15 cellular contexts compared by ENCODE assay signal in the genomic region with DNA sequence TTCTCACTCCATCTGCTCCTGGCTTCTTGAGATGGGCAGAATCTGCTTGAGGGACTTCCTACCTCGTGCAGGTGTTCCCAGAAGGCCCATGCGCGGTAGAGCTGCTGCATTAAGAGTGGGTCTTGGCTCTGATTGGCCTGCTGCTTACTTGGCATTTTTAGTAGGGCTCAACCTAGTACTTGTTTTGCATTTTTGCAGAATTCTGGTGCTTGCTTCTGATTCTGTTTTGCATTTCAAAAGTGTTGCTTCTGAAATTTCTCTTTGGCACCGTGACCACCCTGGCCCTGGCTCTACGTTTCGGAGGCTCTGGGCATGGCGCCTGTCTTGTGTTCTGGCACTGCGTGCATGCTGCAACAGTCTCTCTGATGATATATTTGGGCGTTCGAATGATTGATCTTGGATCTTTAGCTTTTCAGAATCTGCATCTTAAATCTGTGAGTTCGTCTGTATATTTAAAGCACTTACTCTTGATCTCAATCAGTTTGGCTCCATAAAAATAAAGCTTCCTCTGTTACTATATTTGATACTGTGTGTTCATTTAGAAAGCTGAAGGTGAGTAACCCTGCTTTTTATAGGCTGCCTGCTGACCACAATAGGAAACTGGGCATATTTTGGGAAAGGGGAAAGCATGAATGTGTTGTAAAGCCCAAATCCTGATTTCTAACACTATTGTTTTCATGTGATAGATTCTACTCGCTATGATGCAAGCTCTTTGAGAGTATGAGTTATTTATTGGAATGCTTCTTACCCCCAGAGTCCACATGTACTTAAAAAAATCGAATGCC. TPM values are rescaled to one million over a fixed set of nuclear protein-coding genes. Genes with fewer than 3 reads are reported as not detected.
DNase-seq lines count a peak whose midpoint lies in the region; ATAC-seq lines count a peak whose summit lies in the region.
"Had no signal": no experiment of that assay in that cellular context is flagged by ENCODE, and none has a peak within 500 bp of the region (broad histone marks: within the 10 kb centered on the region; RNA-seq: fewer than 3 reads in every experiment).

No MANE protein-coding gene starts in this region.

- no peak overlapping the region for H3K4me3 Mint-ChIP-seq in T-helper 17 cell
- H3K4me3 Mint-ChIP-seq: HFFc6 had no signal

- H3K9me3 ChIP-seq in T-helper 17 cell (ENCODE audit: control insufficient read depth, low read length, poor library complexity, severe bottlenecking) (no peaks in the 10 kb centered on the region), stomach smooth muscle (ENCODE audit: control insufficient read depth in 2 of 2, low read length in 2 of 2) (no peaks in the 10 kb centered on the region)
- H3K9me3 ChIP-seq: suprapubic skin had no signal

- H3K27ac ChIP-seq in stomach smooth muscle (ENCODE audit: low read length), result no peak overlapping the region
- H3K27ac ChIP-seq: suprapubic skin had no signal

- ATAC-seq in GM19455 (IDR thresholded peaks at IDR 0.05; ENCODE audit: unreplicated experiment), result peak; percentile 75
- no peak for ATAC-seq in T-helper 17 cell
- ATAC-seq in left ventricle myocardium superior, result peak; percentile 84
- ATAC-seq in HG03025 (IDR thresholded peaks at IDR 0.05; ENCODE audit: low FRiP score, unreplicated experiment), result no peak
- ATAC-seq in HG02678 (IDR thresholded peaks at IDR 0.05; ENCODE audit: unreplicated experiment), result no peak

- H3K27me3 Mint-ChIP-seq in T-helper 17 cell, result no peaks in the 10 kb centered on the region

- intact Hi-C loops in left ventricle myocardium superior (cut with micrococcal nuclease), result no loop called here

- H3K9ac ChIP-seq in stomach smooth muscle (ENCODE audit: low read length in 2 of 2), result no peak overlapping the region

- H3K4me3 ChIP-seq in stomach smooth muscle (ENCODE audit: low read length in 2 of 2), result peak overlapping the region; percentile 9 to 26
- H3K4me3 ChIP-seq: suprapubic skin had no signal

- H3K4me1 ChIP-seq in stomach smooth muscle (ENCODE audit: control insufficient read depth, insufficient read depth, low read length), result peaks cover 4% of the 10 kb centered on the region

- H3K36me3 ChIP-seq in stomach smooth muscle (ENCODE audit: control insufficient read depth in 2 of 2, insufficient read depth in 2 of 2, low read length in 2 of 2), result no peaks in the 10 kb centered on the region
- H3K36me3 ChIP-seq: suprapubic skin had no signal

- no peaks in the 10 kb centered on the region for H3K27me3 ChIP-seq in stomach smooth muscle (ENCODE audit: control insufficient read depth in 1 of 2, insufficient read depth in 2 of 2, low read length in 2 of 2)
- H3K27me3 ChIP-seq: suprapubic skin had no signal

- DNase-seq in T-helper 17 cell (no peak), left ventricle myocardium superior (peak; percentile 58), ureter (ENCODE audit: low spot score) (no peak)
- no peak for DNase-seq in activated CD4-positive, alpha-beta T cell treated with anti-CD3 and anti-CD28 coated beads for 1 hour
- DNase-seq: activated CD4-positive, alpha-beta T cell treated with anti-CD3 and anti-CD28 coated beads for 4 hours; cortex of kidney; foreskin melanocyte; HFFc6; NCI-H187; SW 1271 had no signal

- no peaks in the 10 kb centered on the region for H3K4me1 Mint-ChIP-seq in T-helper 17 cell

- peaks cover 3% of the 10 kb centered on the region for H3K36me3 Mint-ChIP-seq in T-helper 17 cell (ENCODE audit: low read depth)

- H3K27ac Mint-ChIP-seq in T-helper 17 cell, result peak overlapping the region; percentile 6
- H3K27ac Mint-ChIP-seq: HFFc6 had no signal

RNA-seq across cellular contexts. Expression of a gene that starts 22.2 kb away (rescaled TPM):
- total RNA-seq in T-helper 17 cell (not detected), left ventricle myocardium superior (4.2 TPM), ureter (1.0 TPM)

Comparison
In these comparisons a context has a peak if more than half of its experiments do, and no peak if none do; other contexts are left out.
1. ATAC-seq: peak in GM19455 (single experiment) and left ventricle myocardium superior (single experiment); none in T-helper 17 cell (single experiment), HG03025 (single experiment) and HG02678 (single experiment).